ENCODE assay signal across 1 cellular context in the genomic region with DNA sequence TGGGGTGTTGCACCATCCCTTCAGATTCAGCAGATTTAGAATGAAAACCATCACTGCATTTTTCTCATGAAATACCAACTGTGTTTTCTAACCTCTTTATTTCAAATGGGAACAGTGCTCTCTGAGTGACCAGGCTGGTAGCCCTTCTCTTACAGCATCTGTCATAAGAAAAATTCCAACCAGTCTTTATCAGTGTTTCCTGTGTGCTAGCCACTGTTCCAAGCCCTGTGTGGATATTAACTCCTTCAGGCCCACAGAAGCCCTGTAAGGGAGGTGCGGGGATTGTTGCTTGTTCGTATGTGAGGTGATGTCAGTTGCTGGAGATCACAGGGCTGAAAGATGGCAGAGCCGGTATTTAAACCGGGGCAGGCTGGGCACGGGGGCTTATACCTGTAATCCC.
TF ChIP-seq lines count a peak whose summit lies in the region.

No MANE protein-coding gene starts in this region.

TF ChIP-seq in neural cell, 6 proteins besides CTCF, POLR2A, EP300 and RAD21 (continued from another document):
- TF ChIP-seq, protein P1, sequence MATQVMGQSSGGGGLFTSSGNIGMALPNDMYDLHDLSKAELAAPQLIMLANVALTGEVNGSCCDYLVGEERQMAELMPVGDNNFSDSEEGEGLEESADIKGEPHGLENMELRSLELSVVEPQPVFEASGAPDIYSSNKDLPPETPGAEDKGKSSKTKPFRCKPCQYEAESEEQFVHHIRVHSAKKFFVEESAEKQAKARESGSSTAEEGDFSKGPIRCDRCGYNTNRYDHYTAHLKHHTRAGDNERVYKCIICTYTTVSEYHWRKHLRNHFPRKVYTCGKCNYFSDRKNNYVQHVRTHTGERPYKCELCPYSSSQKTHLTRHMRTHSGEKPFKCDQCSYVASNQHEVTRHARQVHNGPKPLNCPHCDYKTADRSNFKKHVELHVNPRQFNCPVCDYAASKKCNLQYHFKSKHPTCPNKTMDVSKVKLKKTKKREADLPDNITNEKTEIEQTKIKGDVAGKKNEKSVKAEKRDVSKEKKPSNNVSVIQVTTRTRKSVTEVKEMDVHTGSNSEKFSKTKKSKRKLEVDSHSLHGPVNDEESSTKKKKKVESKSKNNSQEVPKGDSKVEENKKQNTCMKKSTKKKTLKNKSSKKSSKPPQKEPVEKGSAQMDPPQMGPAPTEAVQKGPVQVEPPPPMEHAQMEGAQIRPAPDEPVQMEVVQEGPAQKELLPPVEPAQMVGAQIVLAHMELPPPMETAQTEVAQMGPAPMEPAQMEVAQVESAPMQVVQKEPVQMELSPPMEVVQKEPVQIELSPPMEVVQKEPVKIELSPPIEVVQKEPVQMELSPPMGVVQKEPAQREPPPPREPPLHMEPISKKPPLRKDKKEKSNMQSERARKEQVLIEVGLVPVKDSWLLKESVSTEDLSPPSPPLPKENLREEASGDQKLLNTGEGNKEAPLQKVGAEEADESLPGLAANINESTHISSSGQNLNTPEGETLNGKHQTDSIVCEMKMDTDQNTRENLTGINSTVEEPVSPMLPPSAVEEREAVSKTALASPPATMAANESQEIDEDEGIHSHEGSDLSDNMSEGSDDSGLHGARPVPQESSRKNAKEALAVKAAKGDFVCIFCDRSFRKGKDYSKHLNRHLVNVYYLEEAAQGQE (IDR thresholded peaks at IDR 0.05; ENCODE audit: borderline replicate concordance) = peak; percentile 35
- no peak for TF ChIP-seq SMC3 (conservative IDR thresholded peaks at IDR 0.05; ENCODE audit: poor library complexity)
